ENCODE assay signal across 8 cellular contexts in genomic region chr1:157505481-157506272, GRCh38. TPM values are rescaled to one million over a fixed set of nuclear protein-coding genes. Genes with fewer than 3 reads are reported as not detected.
A peak's percentile ranks its signal among the peaks of the same experiment; 100 is the strongest.
DNase-seq lines count a peak whose midpoint lies in the region; ATAC-seq and TF ChIP-seq lines count a peak whose summit lies in the region.

No MANE protein-coding gene starts in this region.

- H3K27ac Mint-ChIP-seq in activated T-helper 1 cell treated with anti-CD3 and anti-CD28 coated beads, Interleukin-12 subunit alpha, Interleukin-12 subunit beta, Interleukin-2, Interleukin-4 antibody, amounts not matched to agents 30 ng/mL and 10 ng/mL and 1 ng/mL, durations not matched to agents 14 hours and 24 hours and 36 hours, result no peak overlapping the region

- TF ChIP-seq CTCF in epithelial cell of esophagus (IDR thresholded peaks at IDR 0.05; ENCODE audit: insufficient read depth, low read depth, low read length, missing control alignments), result peak; percentile 71

- H3K4me1 ChIP-seq in Karpas-422 (ENCODE audit: low read length) (peaks cover 25% of the 10 kb centered on the region), mucosa of rectum (ENCODE audit: control insufficient read depth in 2 of 2, insufficient read depth in 2 of 2, low read length in 2 of 2) (peaks cover 3 to 4% of the 10 kb centered on the region in 2 donors)

- no peaks in the 10 kb centered on the region for H3K9me3 Mint-ChIP-seq in activated T-helper 1 cell treated with anti-CD3 and anti-CD28 coated beads, Interleukin-12 subunit alpha, Interleukin-12 subunit beta, Interleukin-2, Interleukin-4 antibody, amounts not matched to agents 30 ng/mL and 10 ng/mL and 1 ng/mL, durations not matched to agents 14 hours and 24 hours and 36 hours

- H3K27me3 Mint-ChIP-seq in activated T-helper 1 cell treated with anti-CD3 and anti-CD28 coated beads, Interleukin-12 subunit alpha, Interleukin-12 subunit beta, Interleukin-2, Interleukin-4 antibody, amounts not matched to agents 30 ng/mL and 10 ng/mL and 1 ng/mL, durations not matched to agents 14 hours and 24 hours and 36 hours (ENCODE audit: insufficient read depth), result peaks cover 7% of the 10 kb centered on the region

- ATAC-seq in Right ventricle myocardium inferior, result peak; percentile 68
- peak; percentile 83 for ATAC-seq in GM21825 (IDR thresholded peaks at IDR 0.05; ENCODE audit: unreplicated experiment)

- peak overlapping the region; percentile 31; the same call in 1 of the 2 replicates for H3K4me3 ChIP-seq in Karpas-422 (ENCODE audit: low read length)
- no peak overlapping the region for H3K4me3 ChIP-seq in epithelial cell of esophagus (ENCODE audit: low read length)
- peak overlapping the region in 1 of 2 donors; percentile 41 for H3K4me3 ChIP-seq in mucosa of rectum (ENCODE audit: low read length in 2 of 2)

- H3K27me3 ChIP-seq in Karpas-422 (ENCODE audit: low read length) (no peaks in the 10 kb centered on the region), mucosa of rectum (ENCODE audit: control insufficient read depth in 2 of 2, insufficient read depth in 2 of 2, low read length in 2 of 2) (no peaks in the 10 kb centered on the region)

- no peaks in the 10 kb centered on the region for H4K20me1 ChIP-seq in Karpas-422 (ENCODE audit: insufficient read depth, low read depth, low read length)

- H2AFZ ChIP-seq in Karpas-422 (ENCODE audit: low read length), result peak overlapping the region; percentile 32; the same call in 1 of the 2 replicates

- DNase-seq in Right ventricle myocardium inferior (ENCODE audit: missing footprints), result peak; percentile 63
- DNase-seq in cardiac septum (ENCODE audit: low spot score), result no peak
- DNase-seq in Karpas-422, result peak; percentile 89
- peak; percentile 53 for DNase-seq in SKM-1 (lab: John Stamatoyannopoulos, UW; ENCODE audit: unreplicated experiment)
- peak; percentile 69 for DNase-seq in epithelial cell of esophagus (ENCODE audit: low read depth)
- no peak for DNase-seq in activated T-helper 1 cell treated with anti-CD3 and anti-CD28 coated beads, Interleukin-12 subunit alpha, Interleukin-12 subunit beta, Interleukin-2, Interleukin-4 antibody, amounts not matched to agents 30 ng/mL and 10 ng/mL and 1 ng/mL, durations not matched to agents 14 hours and 24 hours and 36 hours (ENCODE audit: low spot score)

- H3K9ac ChIP-seq in Karpas-422 (ENCODE audit: low read length) (peak overlapping the region; percentile 53), mucosa of rectum (ENCODE audit: low read depth in 1 of 2, low read length in 2 of 2) (peak overlapping the region; percentile 1 to 5)

- no peaks in the 10 kb centered on the region for H3K36me3 ChIP-seq in Karpas-422 (ENCODE audit: insufficient read depth, low read length)
- H3K36me3 ChIP-seq in mucosa of rectum (ENCODE audit: control insufficient read depth in 2 of 2, insufficient read depth in 2 of 2, low read length in 2 of 2), result no peaks in the 10 kb centered on the region

- intact Hi-C loops in Right ventricle myocardium inferior (cut with DNase I) (no loop called here), cardiac septum (cut with DNase I) (no loop called here)
- intact Hi-C loops in activated T-helper 1 cell treated with anti-CD3 and anti-CD28 coated beads, Interleukin-12 subunit alpha, Interleukin-12 subunit beta, Interleukin-2, Interleukin-4 antibody, amounts not matched to agents 30 ng/mL and 10 ng/mL and 1 ng/mL, durations not matched to agents 14 hours and 24 hours and 36 hours (cut with micrococcal nuclease), result no loop called here

- no peaks in the 10 kb centered on the region for H3K9me2 ChIP-seq in Karpas-422 (replicated peaks; ENCODE audit: insufficient read depth, low read length)

- no peaks in the 10 kb centered on the region for H3K9me3 ChIP-seq in Karpas-422 (ENCODE audit: low read length)
- H3K9me3 ChIP-seq in mucosa of rectum (ENCODE audit: control insufficient read depth in 2 of 2, low read length in 2 of 2), result no peaks in the 10 kb centered on the region

- H3K4me1 Mint-ChIP-seq in activated T-helper 1 cell treated with anti-CD3 and anti-CD28 coated beads, Interleukin-12 subunit alpha, Interleukin-12 subunit beta, Interleukin-2, Interleukin-4 antibody, amounts not matched to agents 30 ng/mL and 10 ng/mL and 1 ng/mL, durations not matched to agents 14 hours and 24 hours and 36 hours (ENCODE audit: low read depth), result no peaks in the 10 kb centered on the region

- H3K27ac ChIP-seq in Karpas-422 (ENCODE audit: low read length) (no peak overlapping the region), mucosa of rectum (ENCODE audit: low read depth in 2 of 2, low read length in 2 of 2) (no peak overlapping the region)

- no peaks in the 10 kb centered on the region for H3K36me3 Mint-ChIP-seq in activated T-helper 1 cell treated with anti-CD3 and anti-CD28 coated beads, Interleukin-12 subunit alpha, Interleukin-12 subunit beta, Interleukin-2, Interleukin-4 antibody, amounts not matched to agents 30 ng/mL and 10 ng/mL and 1 ng/mL, durations not matched to agents 14 hours and 24 hours and 36 hours (ENCODE audit: low read depth)

- H3K4me2 ChIP-seq in Karpas-422 (ENCODE audit: low read depth, low read length, poor library complexity, severe bottlenecking), result peak overlapping the region; percentile 60

- no peaks in the 10 kb centered on the region for H3K79me2 ChIP-seq in Karpas-422 (ENCODE audit: low read length)

- H3K4me3 Mint-ChIP-seq in activated T-helper 1 cell treated with anti-CD3 and anti-CD28 coated beads, Interleukin-12 subunit alpha, Interleukin-12 subunit beta, Interleukin-2, Interleukin-4 antibody, amounts not matched to agents 30 ng/mL and 10 ng/mL and 1 ng/mL, durations not matched to agents 14 hours and 24 hours and 36 hours, result no peak overlapping the region

RNA-seq across cellular contexts. Expression of gene FCRL5, which starts 46.6 kb away (rescaled TPM):
- not detected for total RNA-seq in Right ventricle myocardium inferior
- 0.30 TPM for total RNA-seq in cardiac septum
- 0.93 and 0.97 TPM in 2 replicates for total RNA-seq in Karpas-422 (2014; rRNA removed; shearing (Covaris generic); ENCODE audit: low replicate concordance)
- not detected in 2 replicates for total RNA-seq in activated T-helper 1 cell treated with anti-CD3 and anti-CD28 coated beads, Interleukin-12 subunit alpha, Interleukin-12 subunit beta, Interleukin-2, Interleukin-4 antibody, amounts not matched to agents 30 ng/mL and 10 ng/mL and 1 ng/mL, durations not matched to agents 14 hours and 24 hours and 36 hours

Comparison
In these comparisons a context has a peak if more than half of its experiments do, and no peak if none do; other contexts are left out.
1. DNase-seq: peak in Right ventricle myocardium inferior (single experiment), Karpas-422 (single experiment), SKM-1 (single experiment) and epithelial cell of esophagus (single experiment); none in cardiac septum (single experiment) and activated T-helper 1 cell treated with anti-CD3 and anti-CD28 coated beads, Interleukin-12 subunit alpha, Interleukin-12 subunit beta, Interleukin-2, Interleukin-4 antibody, amounts not matched to agents 30 ng/mL and 10 ng/mL and 1 ng/mL, durations not matched to agents 14 hours and 24 hours and 36 hours (single experiment).